12 cellular contexts compared by ENCODE assay signal in genomic region chr13:79869326-79869725, GRCh38.
DNase-seq lines count a peak whose midpoint lies in the region; ATAC-seq lines count a peak whose summit lies in the region.
"Had no signal": no experiment of that assay in that cellular context is flagged by ENCODE, and none has a peak within 500 bp of the region (broad histone marks: within the 10 kb centered on the region; RNA-seq: fewer than 3 reads in every experiment).

No MANE protein-coding gene starts in this region.

- no peaks in the 10 kb centered on the region for H3K27me3 ChIP-seq in mesenchymal stem cell (ENCODE audit: control insufficient read depth in 1 of 2, insufficient read depth in 1 of 2, low read length in 2 of 2)
- H3K27me3 ChIP-seq: MG63 had no signal

- no peak overlapping the region for H4K91ac ChIP-seq in mesenchymal stem cell (ENCODE audit: low read length)

- H3K23ac ChIP-seq in mesenchymal stem cell (ENCODE audit: low read length in 2 of 2): no peak overlapping the region

- no peaks in the 10 kb centered on the region for H3K9me3 ChIP-seq in mesenchymal stem cell (ENCODE audit: control insufficient read depth, low read length)
- H3K9me3 ChIP-seq: MG63 had no signal

- no peak overlapping the region for H3K4ac ChIP-seq in mesenchymal stem cell (ENCODE audit: low read depth in 1 of 2, low read length in 2 of 2)

- 58% methylated on average over 2 of the region's 2 CpGs for WGBS in mesenchymal stem cell

- no peak overlapping the region for H3K27ac ChIP-seq in mesenchymal stem cell (ENCODE audit: low read length, poor library complexity, severe bottlenecking)

- H3K4me3 ChIP-seq in mesenchymal stem cell (ENCODE audit: insufficient read depth in 1 of 2, low read depth in 1 of 2, low read length in 2 of 2): no peak overlapping the region
- H3K4me3 ChIP-seq: MG63 had no signal

- no peak overlapping the region for H2BK5ac ChIP-seq in mesenchymal stem cell (ENCODE audit: low read depth, low read length, poor library complexity, severe bottlenecking)

- no peak overlapping the region for H3K18ac ChIP-seq in mesenchymal stem cell (ENCODE audit: low read depth in 1 of 2, low read length in 2 of 2)

- no peak overlapping the region for H2BK15ac ChIP-seq in mesenchymal stem cell (ENCODE audit: low read depth, poor library complexity, severe bottlenecking)

- H2AK5ac ChIP-seq in mesenchymal stem cell (ENCODE audit: low read length, severe bottlenecking): no peak overlapping the region

- ATAC-seq in GM21367 (IDR thresholded peaks at IDR 0.05; ENCODE audit: unreplicated experiment) (no peak), GM21723 (IDR thresholded peaks at IDR 0.05; ENCODE audit: unreplicated experiment) (no peak)
- ATAC-seq: activated naive CD8-positive, alpha-beta T cell treated with anti-CD3 and anti-CD28 coated beads, Interleukin-2, amount 50 U/mL, for 24 hours; effector memory CD8-positive, alpha-beta T cell; T-helper 17 cell had no signal

- no peaks in the 10 kb centered on the region for H3K79me1 ChIP-seq in mesenchymal stem cell (replicated peaks; ENCODE audit: low read length, poor library complexity, severe bottlenecking)

- no peak overlapping the region for H2BK12ac ChIP-seq in mesenchymal stem cell (ENCODE audit: low read length in 2 of 2)

- no peak overlapping the region for H2BK120ac ChIP-seq in mesenchymal stem cell (ENCODE audit: low read depth, low read length)

- H3K9ac ChIP-seq in mesenchymal stem cell (ENCODE audit: low read length): no peak overlapping the region

- no peak overlapping the region for H3K14ac ChIP-seq in mesenchymal stem cell (ENCODE audit: low read length in 2 of 2)

- no peaks in the 10 kb centered on the region for H3K4me1 ChIP-seq in mesenchymal stem cell (ENCODE audit: control insufficient read depth, insufficient read depth, low read depth, low read length)

- H4K8ac ChIP-seq in mesenchymal stem cell (ENCODE audit: low read length): no peak overlapping the region

- H3K4me2 ChIP-seq in mesenchymal stem cell (ENCODE audit: low read length, poor library complexity, severe bottlenecking): no peak overlapping the region

- DNase-seq in DMS153 treated with DMSO at 0.1 percent for 48 hours (lab: John Stamatoyannopoulos, UW; ENCODE audit: unreplicated experiment) (peak; percentile 18), M059J (ENCODE audit: low read depth) (peak; percentile 70), dermis blood vessel endothelial cell (peak; percentile 76), mesenchymal stem cell (peak; percentile 44), NCI-H2107 (lab: John Stamatoyannopoulos, UW) (no peak)
- no peak for DNase-seq in stimulated activated CD4-positive, alpha-beta T cell treated with anti-CD3 and anti-CD28 coated beads, Interleukin-4, amount 100 ng/mL, for 1 hour
- DNase-seq: activated naive CD8-positive, alpha-beta T cell treated with anti-CD3 and anti-CD28 coated beads, Interleukin-2, amount 50 U/mL, for 24 hours; effector memory CD8-positive, alpha-beta T cell; MG63; T-helper 17 cell had no signal

- H2AFZ ChIP-seq in mesenchymal stem cell (ENCODE audit: low read depth, low read length): no peak overlapping the region

- H3K36me3 ChIP-seq in mesenchymal stem cell (ENCODE audit: control insufficient read depth in 1 of 2, insufficient read depth in 2 of 2, low read depth in 1 of 2, low read length in 2 of 2): no peaks in the 10 kb centered on the region
- H3K36me3 ChIP-seq: MG63 had no signal

Comparison
In these comparisons a context has a peak if more than half of its experiments do, and no peak if none do; other contexts are left out.
1. DNase-seq: peak in DMS153 treated with DMSO at 0.1 percent for 48 hours (single experiment), M059J (single experiment), dermis blood vessel endothelial cell (single experiment) and mesenchymal stem cell (single experiment); none in stimulated activated CD4-positive, alpha-beta T cell treated with anti-CD3 and anti-CD28 coated beads, Interleukin-4, amount 100 ng/mL, for 1 hour (single experiment) and NCI-H2107 (single experiment).